ENCODE assay signal across 15 cellular contexts in genomic region chr21:46078984-46079356, GRCh38. TPM values are rescaled to one million over a fixed set of nuclear protein-coding genes. Genes with fewer than 3 reads are reported as not detected.
DNase-seq lines count a peak whose midpoint lies in the region; ATAC-seq and TF ChIP-seq lines count a peak whose summit lies in the region.
"Had no signal": no experiment of that assay in that cellular context is flagged by ENCODE, and none has a peak within 500 bp of the region (broad histone marks: within the 10 kb centered on the region; RNA-seq: fewer than 3 reads in every experiment).

No MANE protein-coding gene starts in this region.

- H3K36me3 ChIP-seq in ascending aorta (no peaks in the 10 kb centered on the region), tibial artery (no peaks in the 10 kb centered on the region), mucosa of descending colon (ENCODE audit: low read depth) (no peaks in the 10 kb centered on the region)

- no peak for ATAC-seq in activated CD8-positive, alpha-beta memory T cell treated with anti-CD3 and anti-CD28 coated beads, Interleukin-2, amount 10 ng/mL, durations not matched to agents 7 days and 5 days
- ATAC-seq in mucosa of descending colon, result no peak
- no peak for ATAC-seq in stimulated activated memory B cell treated with anti-CD40 and anti-IgM and Interleukin-4, amounts not matched to agents 10 μg/mL and 1 μg/mL and 100 μg/mL, for 72 hours

- no peaks in the 10 kb centered on the region for H3K27me3 ChIP-seq in ascending aorta
- H3K27me3 ChIP-seq in tibial artery, result no peaks in the 10 kb centered on the region

- 44 to 48% methylated on average over 6 of the region's 6 CpGs for WGBS in lower leg skin, 2 donors

- H3K4me3 ChIP-seq in ascending aorta, result no peak overlapping the region
- no peak overlapping the region for H3K4me3 ChIP-seq in lower leg skin (ENCODE audit: low read depth, poor library complexity, severe bottlenecking)
- no peak overlapping the region for H3K4me3 ChIP-seq in tibial artery
- no peak overlapping the region for H3K4me3 ChIP-seq in mucosa of descending colon

- peak; percentile 26 for DNase-seq in activated CD8-positive, alpha-beta memory T cell treated with anti-CD3 and anti-CD28 coated beads, Interleukin-2, amount 10 ng/mL, durations not matched to agents 7 days and 5 days
- DNase-seq in activated CD8-positive, alpha-beta memory T cell treated with anti-CD3 and anti-CD28 coated beads for 24 hours, result no peak
- DNase-seq in ascending aorta (ENCODE audit: low spot score in 2 of 2) (peak in 1 of 2 donors; percentile 64), lower leg skin (ENCODE audit: low spot score in 2 of 2) (peak; percentile 29 to 89), tibial artery (peak in 1 of 2 donors; percentile 81), NCI-H2196 (lab: John Stamatoyannopoulos, UW; ENCODE audit: unreplicated experiment) (no peak), mucosa of descending colon (no peak)
- DNase-seq: 8988T; CD4-positive, alpha-beta memory T cell; Kasumi-1; mesendoderm; NCI-H1436 treated with DMSO at 0.1 percent for 48 hours; NCI-H446; stimulated activated naive CD4-positive, alpha-beta T cell had no signal

- H3K4me3 Mint-ChIP-seq in activated CD8-positive, alpha-beta memory T cell treated with anti-CD3 and anti-CD28 coated beads, Interleukin-2, amount 10 ng/mL, durations not matched to agents 7 days and 5 days, result no peak overlapping the region
- H3K4me3 Mint-ChIP-seq in stimulated activated memory B cell treated with anti-CD40 and anti-IgM and Interleukin-4, amounts not matched to agents 10 μg/mL and 1 μg/mL and 100 μg/mL, for 72 hours, result no peak overlapping the region
- H3K4me3 Mint-ChIP-seq: CD4-positive, alpha-beta memory T cell had no signal

- H3K27ac ChIP-seq in ascending aorta (peak overlapping the region; percentile 41 to 63), tibial artery (peak overlapping the region; percentile 68 to 76)

- no peaks in the 10 kb centered on the region for H3K9me3 ChIP-seq in ascending aorta
- no peaks in the 10 kb centered on the region for H3K9me3 ChIP-seq in tibial artery
- no peaks in the 10 kb centered on the region for H3K9me3 ChIP-seq in mucosa of descending colon

- H3K4me1 ChIP-seq in ascending aorta (peaks cover 21 to 30% of the 10 kb centered on the region in 2 donors), tibial artery (peaks cover 0 to 37% (median 33%) of the 10 kb centered on the region in 4 donors), mucosa of descending colon (ENCODE audit: low read depth) (no peaks in the 10 kb centered on the region)

- H3K27ac Mint-ChIP-seq in activated CD8-positive, alpha-beta memory T cell treated with anti-CD3 and anti-CD28 coated beads, Interleukin-2, amount 10 ng/mL, durations not matched to agents 7 days and 5 days, result no peak overlapping the region
- no peak overlapping the region for H3K27ac Mint-ChIP-seq in stimulated activated memory B cell treated with anti-CD40 and anti-IgM and Interleukin-4, amounts not matched to agents 10 μg/mL and 1 μg/mL and 100 μg/mL, for 72 hours

- no peaks in the 10 kb centered on the region for H3K4me1 Mint-ChIP-seq in activated CD8-positive, alpha-beta memory T cell treated with anti-CD3 and anti-CD28 coated beads, Interleukin-2, amount 10 ng/mL, durations not matched to agents 7 days and 5 days
- H3K4me1 Mint-ChIP-seq in stimulated activated memory B cell treated with anti-CD40 and anti-IgM and Interleukin-4, amounts not matched to agents 10 μg/mL and 1 μg/mL and 100 μg/mL, for 72 hours, result no peaks in the 10 kb centered on the region
- H3K4me1 Mint-ChIP-seq: CD4-positive, alpha-beta memory T cell had no signal

- no peak for TF ChIP-seq POLR2A in lower leg skin (IDR thresholded peaks at IDR 0.05)

- CTCF ChIA-PET in activated CD8-positive, alpha-beta memory T cell treated with anti-CD3 and anti-CD28 coated beads, Interleukin-2, amount 10 ng/mL, durations not matched to agents 7 days and 5 days (lab: Charles Lee), result no interaction called here

- H3K36me3 Mint-ChIP-seq in activated CD8-positive, alpha-beta memory T cell treated with anti-CD3 and anti-CD28 coated beads, Interleukin-2, amount 10 ng/mL, durations not matched to agents 7 days and 5 days, result no peaks in the 10 kb centered on the region
- no peaks in the 10 kb centered on the region for H3K36me3 Mint-ChIP-seq in stimulated activated memory B cell treated with anti-CD40 and anti-IgM and Interleukin-4, amounts not matched to agents 10 μg/mL and 1 μg/mL and 100 μg/mL, for 72 hours
- H3K36me3 Mint-ChIP-seq: CD4-positive, alpha-beta memory T cell had no signal

- H3K27me3 Mint-ChIP-seq in activated CD8-positive, alpha-beta memory T cell treated with anti-CD3 and anti-CD28 coated beads, Interleukin-2, amount 10 ng/mL, durations not matched to agents 7 days and 5 days, result peaks cover 16% of the 10 kb centered on the region
- peaks cover 38% of the 10 kb centered on the region for H3K27me3 Mint-ChIP-seq in stimulated activated memory B cell treated with anti-CD40 and anti-IgM and Interleukin-4, amounts not matched to agents 10 μg/mL and 1 μg/mL and 100 μg/mL, for 72 hours

- intact Hi-C loops in ascending aorta (cut with DNase I), result no loop called here
- intact Hi-C loops in lower leg skin (cut with DNase I; ENCODE audit: low total_unique reads), result no loop called here
- intact Hi-C loops in tibial artery (cut with DNase I; ENCODE audit: low total_unique reads), result no loop called here
- intact Hi-C loops in mucosa of descending colon (cut with DNase I, micrococcal nuclease), result no loop called here

- TF ChIP-seq CTCF in ascending aorta (IDR thresholded peaks at IDR 0.05) (no peak), lower leg skin (IDR thresholded peaks at IDR 0.05) (no peak), tibial artery (IDR thresholded peaks at IDR 0.05) (no peak), mucosa of descending colon (IDR thresholded peaks at IDR 0.05) (no peak)

- no peaks in the 10 kb centered on the region for H3K9me3 Mint-ChIP-seq in activated CD8-positive, alpha-beta memory T cell treated with anti-CD3 and anti-CD28 coated beads, Interleukin-2, amount 10 ng/mL, durations not matched to agents 7 days and 5 days (ENCODE audit: low read depth)
- H3K9me3 Mint-ChIP-seq in stimulated activated memory B cell treated with anti-CD40 and anti-IgM and Interleukin-4, amounts not matched to agents 10 μg/mL and 1 μg/mL and 100 μg/mL, for 72 hours, result no peaks in the 10 kb centered on the region

RNA-seq across cellular contexts. Expression of gene COL6A2, which starts 18.9 kb away (rescaled TPM):
- total RNA-seq in activated CD8-positive, alpha-beta memory T cell treated with anti-CD3 and anti-CD28 coated beads, Interleukin-2, amount 10 ng/mL, durations not matched to agents 7 days and 5 days, result 10 to 100 TPM in 1 of 2 experiments, 1 to 10 TPM in 1; 5.0 to 17.9 TPM
- total RNA-seq in ascending aorta (1,704 TPM), lower leg skin (100 to 1,000 TPM; 137 to 543 (median 164) TPM), mucosa of descending colon (100 to 1,000 TPM in 2 of 3 donors, 10 to 100 TPM in 1; 65.1 to 858 (median 191) TPM)

Comparison
In these comparisons a context has a peak if more than half of its experiments do, and no peak if none do; other contexts are left out.
1. DNase-seq: peak in activated CD8-positive, alpha-beta memory T cell treated with anti-CD3 and anti-CD28 coated beads, Interleukin-2, amount 10 ng/mL, durations not matched to agents 7 days and 5 days (single experiment) and lower leg skin (2 of 2); none in activated CD8-positive, alpha-beta memory T cell treated with anti-CD3 and anti-CD28 coated beads for 24 hours (single experiment), NCI-H2196 (single experiment) and mucosa of descending colon (0 of 3).